1 cellular context compared by ENCODE assay signal in genomic region chr6:29748391-29749352, GRCh38.
A peak's percentile ranks its signal among the peaks of the same experiment; 100 is the strongest.
TF ChIP-seq lines count a peak whose summit lies in the region.

No MANE protein-coding gene starts in this region.

TF ChIP-seq in K562, 482 proteins besides CTCF, POLR2A, EP300 and RAD21 (continued from another document and continues in another):
- TF ChIP-seq PATZ1 (CRISPR knock-in tag; IDR thresholded peaks at IDR 0.05; ENCODE audit: borderline replicate concordance) (no peak), BCOR (IDR thresholded peaks at IDR 0.05) (0 out of 2 replicates have a peak, but pooled peaks have one; percentile 9), TAL1 (IDR thresholded peaks at IDR 0.05) (no peak), U2AF1 (optimal IDR thresholded peaks at IDR 0.05; ENCODE audit: low read depth, low read length) (no peak), MXD1 (CRISPR knock-in tag; IDR thresholded peaks at IDR 0.05; ENCODE audit: borderline replicate concordance, poor library complexity, severe bottlenecking) (no peak), USF1 (CRISPR knock-in tag; IDR thresholded peaks at IDR 0.05) (peak; percentile 56; the same call in 1 of the 2 replicates), CBFA2T3 (IDR thresholded peaks at IDR 0.05) (no peak), HMG20A (CRISPR knock-in tag; conservative IDR thresholded peaks at IDR 0.05) (no peak), ZNF263 (CRISPR knock-in tag; IDR thresholded peaks at IDR 0.05; ENCODE audit: borderline replicate concordance) (0 out of 2 replicates have a peak, but pooled peaks have one; percentile 37), ZNF3 (CRISPR knock-in tag; IDR thresholded peaks at IDR 0.05) (no peak), EP400 (IDR thresholded peaks at IDR 0.05) (no peak), MYBL2 (IDR thresholded peaks at IDR 0.05; ENCODE audit: low read depth) (no peak), MYBL2 (CRISPR knock-in tag; IDR thresholded peaks at IDR 0.05; ENCODE audit: borderline replicate concordance) (no peak), HNRNPK (IDR thresholded peaks at IDR 0.05; ENCODE audit: low read depth, low read length, poor library complexity, severe bottlenecking) (no peak), RBM15 (IDR thresholded peaks at IDR 0.05; ENCODE audit: insufficient read depth, low read length) (no peak), IRF2 (CRISPR knock-in tag; IDR thresholded peaks at IDR 0.05) (no peak), SP2 (IDR thresholded peaks at IDR 0.05; ENCODE audit: extremely low read depth, low read depth, low read length, poor library complexity, severe bottlenecking) (peak; percentile 50), KLF10 (CRISPR knock-in tag; IDR thresholded peaks at IDR 0.05) (no peak), PHF8 (IDR thresholded peaks at IDR 0.05; ENCODE audit: borderline replicate concordance, low read length) (peak; percentile 79), SIX5 (IDR thresholded peaks at IDR 0.05; ENCODE audit: borderline replicate concordance in 1 of 2, insufficient read depth in 1 of 2, low read depth in 1 of 2, low read length in 2 of 2) (no peak), SMARCE1 (IDR thresholded peaks at IDR 0.05) (no peak), SUPT5H (IDR thresholded peaks at IDR 0.05) (peak; percentile 68), TAF15 (IDR thresholded peaks at IDR 0.05; ENCODE audit: low read depth, low read length) (no peak), TOE1 (IDR thresholded peaks at IDR 0.05; ENCODE audit: borderline replicate concordance) (0 out of 2 replicates have a peak, but pooled peaks have one; percentile 24), TOE1 (CRISPR knock-in tag; IDR thresholded peaks at IDR 0.05; ENCODE audit: borderline replicate concordance, low read depth) (no peak), ZNF707 (CRISPR knock-in tag; conservative IDR thresholded peaks at IDR 0.05) (no peak), MCM7 (IDR thresholded peaks at IDR 0.05) (no peak), BRD4 (IDR thresholded peaks at IDR 0.05) (no peak), CTBP1 (IDR thresholded peaks at IDR 0.05; ENCODE audit: borderline replicate concordance) (peak; percentile 29; the same call in 1 of the 2 replicates), TSHZ1 (CRISPR knock-in tag; IDR thresholded peaks at IDR 0.05) (no peak), POLR3A (IDR thresholded peaks at IDR 0.05; ENCODE audit: borderline replicate concordance, extremely low read depth, insufficient read depth, insufficient read length) (no peak), HNRNPH1 (optimal IDR thresholded peaks at IDR 0.05; ENCODE audit: low read depth, low read length) (no peak), ARID1B (IDR thresholded peaks at IDR 0.05) (no peak), SRSF9 (IDR thresholded peaks at IDR 0.05; ENCODE audit: borderline replicate concordance, low read depth, low read length) (no peak), FOXP4 (CRISPR knock-in tag; IDR thresholded peaks at IDR 0.05; ENCODE audit: borderline replicate concordance) (no peak), ZNF408 (CRISPR knock-in tag; IDR thresholded peaks at IDR 0.05; ENCODE audit: low read depth) (no peak), STAT6 (CRISPR knock-in tag; IDR thresholded peaks at IDR 0.05) (no peak), MYNN (IDR thresholded peaks at IDR 0.05) (no peak), MYNN (CRISPR knock-in tag; IDR thresholded peaks at IDR 0.05) (no peak), TEAD1 (CRISPR knock-in tag; IDR thresholded peaks at IDR 0.05) (no peak), ZMIZ1 (IDR thresholded peaks at IDR 0.05; ENCODE audit: low read depth in 2 of 2, low read length in 2 of 2) (no peak), TRIM24 (IDR thresholded peaks at IDR 0.05) (no peak), DACH1 (IDR thresholded peaks at IDR 0.05; ENCODE audit: partially characterized antibody) (no peak), TARDBP (IDR thresholded peaks at IDR 0.05) (no peak), ZNF655 (CRISPR knock-in tag; IDR thresholded peaks at IDR 0.05) (no peak), NEUROD1 (IDR thresholded peaks at IDR 0.05; ENCODE audit: borderline replicate concordance, low read depth, low read length, partially characterized antibody) (peak; percentile 65), MBD1 (CRISPR knock-in tag; IDR thresholded peaks at IDR 0.05) (no peak), DMBX1 (CRISPR knock-in tag; IDR thresholded peaks at IDR 0.05; ENCODE audit: borderline replicate concordance) (no peak)
